Comparison of ENCODE assay signal across 8 cellular contexts in genomic region chr21:37658994-37659458, GRCh38.
A peak's percentile ranks its signal among the peaks of the same experiment; 100 is the strongest.
DNase-seq lines count a peak whose midpoint lies in the region; ATAC-seq, FAIRE-seq and TF ChIP-seq lines count a peak whose summit lies in the region.

No MANE protein-coding gene starts in this region.

- DNase-seq in M059J (ENCODE audit: low read depth) (peak; percentile 92), H1 (ENCODE audit: low read depth in 1 of 2, low spot score in 2 of 2) (no peak), mesothelial cell of epicardium (ENCODE audit: low spot score in 2 of 2, unreplicated experiment in 2 of 2) (no peak), activated gamma-delta T cell (lab: John Stamatoyannopoulos, UW) (no peak), natural killer cell (no peak)
- DNase-seq in stimulated activated naive CD4-positive, alpha-beta T cell treated with Interleukin-2 at 50 U/mL for 16 hours (lab: John Stamatoyannopoulos, UW), result no peak

- no peak overlapping the region for H3K23ac ChIP-seq in H1 (ENCODE audit: insufficient read length)

- CTCF ChIA-PET in H1 (lab: Charles Lee; ENCODE audit: partially characterized antibody), result interaction anchor here (0.6 to 1.9 kb wide), 5 partner anchors 15 to 383 kb away, joined by 3 to 7 read pairs (median 3); no protein-coding TSS in a partner anchor

- H2AK5ac ChIP-seq in H1 (ENCODE audit: low read depth, low read length), result no peak overlapping the region

- H3K27ac ChIP-seq in ACC112 (ENCODE audit: low read depth, low read length) (peak overlapping the region; percentile 27; the same call in 1 of the 2 replicates), H1 (ENCODE audit: low read depth, low read length) (no peak overlapping the region)

- no peak overlapping the region for H4K5ac ChIP-seq in H1 (ENCODE audit: insufficient read length, low read depth, low read length)

- no peaks in the 10 kb centered on the region for H4K20me1 ChIP-seq in H1 (replicated peaks in 1 of 2; ENCODE audit: control insufficient read depth in 1 of 2, insufficient read depth in 2 of 2, low read length in 2 of 2)

- H2BK5ac ChIP-seq in H1 (ENCODE audit: low read depth, low read length), result peak overlapping the region; percentile 35; the same call in 1 of the 2 replicates

- WGBS in H1 (ENCODE audit: extremely low coverage in 1 of 2, insufficient coverage in 1 of 2, insufficient read length in 1 of 2, insufficient replicate concordance in 2 of 2, low coverage in 1 of 2, low lambda C conversion rate in 2 of 2, missing lambda C conversion rate in 1 of 2), 2 experiments, result 86% methylated on average over 6 of the region's 6 CpGs; no CpG with 5 or more reads in 1 of the 2 experiments

- peaks cover 6% of the 10 kb centered on the region; the same call in 1 of the 2 replicates for H3K27me3 ChIP-seq in ACC112 (ENCODE audit: insufficient read depth, low read length)
- no peaks in the 10 kb centered on the region for H3K27me3 ChIP-seq in H1 (replicated peaks in 1 of 4; ENCODE audit: control insufficient read depth in 3 of 4, extremely low read depth in 1 of 4, insufficient read depth in 3 of 4, low read length in 3 of 4)

- no peak for TF ChIP-seq POLR2A in H1 (IDR thresholded peaks at IDR 0.05; ENCODE audit: control extremely low read depth in 1 of 2, low read depth in 2 of 2, low read length in 2 of 2)

- H3K36me3 Mint-ChIP-seq in mesothelial cell of epicardium (no peaks in the 10 kb centered on the region), natural killer cell (no peaks in the 10 kb centered on the region)

- no peak for TF ChIP-seq EP300 in H1 (IDR thresholded peaks at IDR 0.05; ENCODE audit: borderline replicate concordance in 1 of 2, low read depth in 2 of 2, low read length in 2 of 2)

- no peak overlapping the region for H3K4ac ChIP-seq in H1 (replicated peaks; ENCODE audit: insufficient read length, low read depth, low read length)

- H2BK20ac ChIP-seq in H1 (ENCODE audit: low read length), result 0 out of 2 replicates have a peak overlapping the region, but pooled peaks have one; percentile 16

- H2AFZ ChIP-seq in ACC112 (ENCODE audit: low read length, unreplicated experiment) (peak overlapping the region; percentile 4), H1 (ENCODE audit: low read length) (no peak overlapping the region)

- H3K56ac ChIP-seq in H1 (replicated peaks; ENCODE audit: insufficient read length, low read depth, low read length), result no peak overlapping the region

- POLR2A ChIA-PET in H1 (lab: Charles Lee; ENCODE audit: partially characterized antibody), result interaction anchor here (0.9 kb wide), 1 partner anchor 10 kb away, joined by 3 read pairs; no protein-coding TSS in a partner anchor

- H2BK15ac ChIP-seq in H1 (ENCODE audit: low read length), result 0 out of 2 replicates have a peak overlapping the region, but pooled peaks have one; percentile 0

- no peak overlapping the region for H3K14ac ChIP-seq in H1 (ENCODE audit: insufficient read length)

- ATAC-seq in HG02885 (IDR thresholded peaks at IDR 0.05; ENCODE audit: poor library complexity, unreplicated experiment), result no peak
- ATAC-seq in natural killer cell, result no peak

- H3K36me3 ChIP-seq in ACC112 (ENCODE audit: insufficient read depth, low read length) (no peaks in the 10 kb centered on the region), H1 (ENCODE audit: control insufficient read depth in 2 of 4, insufficient read depth in 4 of 4, low read length in 3 of 4) (no peaks in the 10 kb centered on the region)

- peaks cover 19% of the 10 kb centered on the region for H3K4me1 Mint-ChIP-seq in mesothelial cell of epicardium
- H3K4me1 Mint-ChIP-seq in natural killer cell, result no peaks in the 10 kb centered on the region

- no peaks in the 10 kb centered on the region for H3K79me2 ChIP-seq in ACC112 (ENCODE audit: control insufficient read depth, insufficient read depth, low read length, unreplicated experiment)
- H3K79me2 ChIP-seq in H1 (ENCODE audit: control insufficient read depth in 1 of 2, insufficient read depth in 2 of 2, low read length in 2 of 2), result no peaks in the 10 kb centered on the region

- H3K79me1 ChIP-seq in H1 (ENCODE audit: low read depth, low read length), result no peaks in the 10 kb centered on the region

- H3K27ac Mint-ChIP-seq in mesothelial cell of epicardium (peak overlapping the region; percentile 48), natural killer cell (no peak overlapping the region)

- H3K4me3 Mint-ChIP-seq in mesothelial cell of epicardium, result no peak overlapping the region
- no peak overlapping the region for H3K4me3 Mint-ChIP-seq in natural killer cell

- H3K9ac ChIP-seq in H1 (replicated peaks in 1 of 4; ENCODE audit: extremely low read depth in 1 of 4, low read depth in 3 of 4, low read length in 3 of 4), result no peak overlapping the region

- peaks cover 17% of the 10 kb centered on the region for H3K4me1 ChIP-seq in ACC112 (ENCODE audit: control insufficient read depth, insufficient read depth, low read length, unreplicated experiment)
- no peaks in the 10 kb centered on the region for H3K4me1 ChIP-seq in H1 (replicated peaks in 1 of 4; ENCODE audit: control insufficient read depth in 3 of 4, insufficient read depth in 4 of 4, low read length in 3 of 4)

- H4K91ac ChIP-seq in H1 (replicated peaks; ENCODE audit: insufficient read length, low read length), result no peak overlapping the region

- H3K4me3 ChIP-seq in ACC112 (ENCODE audit: low read depth, low read length) (no peak overlapping the region), H1 (ENCODE audit: extremely low read depth in 1 of 4, insufficient read depth in 2 of 4, low read depth in 3 of 4, low read length in 4 of 4) (no peak overlapping the region)

- intact Hi-C loops in natural killer cell (cut with micrococcal nuclease), result no loop called here

- H2BK12ac ChIP-seq in H1 (ENCODE audit: low read depth, low read length), result no peak overlapping the region

- no peak overlapping the region for H2BK120ac ChIP-seq in H1 (replicated peaks; ENCODE audit: low read depth, low read length)

- H3K9me3 Mint-ChIP-seq in mesothelial cell of epicardium, result no peaks in the 10 kb centered on the region
- no peaks in the 10 kb centered on the region for H3K9me3 Mint-ChIP-seq in natural killer cell

- H4K8ac ChIP-seq in H1 (ENCODE audit: extremely low read depth, insufficient read depth, low read length), result no peak overlapping the region

- peaks cover 0 to 9% of the 10 kb centered on the region in 2 experiments; a peak in 2 of 4 replicates for H3K9me3 ChIP-seq in H1 (ENCODE audit: insufficient read depth in 2 of 2, low read depth in 1 of 2, low read length in 1 of 2)

- TF ChIP-seq CTCF in H1 (IDR thresholded peaks at IDR 0.05; ENCODE audit: control extremely low read depth in 1 of 3, insufficient read depth in 1 of 3, low read depth in 1 of 3, low read length in 3 of 3) (no peak), mesothelial cell of epicardium (IDR thresholded peaks at IDR 0.05; ENCODE audit: unreplicated experiment) (no peak), natural killer cell (IDR thresholded peaks at IDR 0.05) (no peak)

- H3K27me3 Mint-ChIP-seq in mesothelial cell of epicardium (ENCODE audit: low read depth) (peaks cover 15% of the 10 kb centered on the region), natural killer cell (ENCODE audit: low read depth in 2 of 2) (peaks cover 0 to 9% of the 10 kb centered on the region in 2 donors)

- peak in 1 of 2 experiments; percentile 15; a peak in 1 of 4 replicates for TF ChIP-seq RAD21 in H1 (IDR thresholded peaks at IDR 0.05 in 1 of 2, conservative IDR thresholded peaks at IDR 0.05 in 1 of 2; ENCODE audit: low read depth in 2 of 2, low read length in 2 of 2)

- H3K4me2 ChIP-seq in H1 (ENCODE audit: insufficient read depth in 1 of 2, low read depth in 2 of 2, low read length in 2 of 2), result no peak overlapping the region

- no peak for FAIRE-seq in H1 (lab: Jason Lieb, UNC)

- H3K18ac ChIP-seq in H1 (ENCODE audit: extremely low read depth, low read length), result no peak overlapping the region

- H3K23me2 ChIP-seq in H1 (ENCODE audit: low read depth, low read length), result no peaks in the 10 kb centered on the region; the same call in 1 of the 2 replicates

TF ChIP-seq in H1, 55 proteins besides CTCF, POLR2A, EP300 and RAD21:
- TF ChIP-seq RBBP5 (IDR thresholded peaks at IDR 0.05; ENCODE audit: borderline replicate concordance, low read depth, low read length) (no peak), HDAC6 (IDR thresholded peaks at IDR 0.05; ENCODE audit: low read depth, low read length) (no peak), MAX (IDR thresholded peaks at IDR 0.05) (no peak), SUZ12 (IDR thresholded peaks at IDR 0.05; ENCODE audit: low read length) (no peak), BACH1 (IDR thresholded peaks at IDR 0.05; ENCODE audit: low read length) (no peak), NANOG (IDR thresholded peaks at IDR 0.05; ENCODE audit: insufficient read depth, low read depth, low read length, poor library complexity, severe bottlenecking) (no peak), NRF1 (IDR thresholded peaks at IDR 0.05; ENCODE audit: low read depth, low read length) (no peak)
- TF ChIP-seq, protein P1, sequence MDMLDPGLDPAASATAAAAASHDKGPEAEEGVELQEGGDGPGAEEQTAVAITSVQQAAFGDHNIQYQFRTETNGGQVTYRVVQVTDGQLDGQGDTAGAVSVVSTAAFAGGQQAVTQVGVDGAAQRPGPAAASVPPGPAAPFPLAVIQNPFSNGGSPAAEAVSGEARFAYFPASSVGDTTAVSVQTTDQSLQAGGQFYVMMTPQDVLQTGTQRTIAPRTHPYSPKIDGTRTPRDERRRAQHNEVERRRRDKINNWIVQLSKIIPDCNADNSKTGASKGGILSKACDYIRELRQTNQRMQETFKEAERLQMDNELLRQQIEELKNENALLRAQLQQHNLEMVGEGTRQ (IDR thresholded peaks at IDR 0.05; ENCODE audit: low read length), result no peak
TF ChIP-seq in H1: peak in this region for 0.
